22 cellular contexts compared by ENCODE assay signal in genomic region chr3:28253040-28253715, GRCh38. TPM values are rescaled to one million over a fixed set of nuclear protein-coding genes. Genes with fewer than 3 reads are reported as not detected.
A peak's percentile ranks its signal among the peaks of the same experiment; 100 is the strongest.
DNase-seq lines count a peak whose midpoint lies in the region; ATAC-seq, FAIRE-seq and TF ChIP-seq lines count a peak whose summit lies in the region.
"Had no signal": no experiment of that assay in that cellular context is flagged by ENCODE, and none has a peak within 500 bp of the region (broad histone marks: within the 10 kb centered on the region; RNA-seq: fewer than 3 reads in every experiment).

No MANE protein-coding gene starts in this region.

- H3K9me3 ChIP-seq in HepG2 (ENCODE audit: low read length) (no peaks in the 10 kb centered on the region), heart right ventricle (no peaks in the 10 kb centered on the region)
- H3K9me3 ChIP-seq: Caco-2, SJSA1 had no signal

- no peak overlapping the region for H3K4me3 Mint-ChIP-seq in CD14-positive monocyte
- no peak overlapping the region for H3K4me3 Mint-ChIP-seq in GM23338
- H3K4me3 Mint-ChIP-seq in effector memory CD8-positive, alpha-beta T cell: peak overlapping the region; percentile 26 to 51
- H3K4me3 Mint-ChIP-seq in natural killer cell treated with Interleukin-12 subunit alpha and Interleukin-12 subunit beta and Interleukin-15 and Interleukin-18, amount 100 ng/mL, for 72 hours: peak overlapping the region; percentile 52
- H3K4me3 Mint-ChIP-seq: IgD-negative memory B cell had no signal

- H3K27ac Mint-ChIP-seq in CD14-positive monocyte (peak overlapping the region in 6 of 7 donors; percentile 4 to 90 (median 54)), GM23338 (peak overlapping the region; percentile 6; the same call in 1 of the 2 replicates)
- H3K27ac Mint-ChIP-seq in effector memory CD8-positive, alpha-beta T cell: peak overlapping the region; percentile 51 to 83
- H3K27ac Mint-ChIP-seq in natural killer cell treated with Interleukin-12 subunit alpha and Interleukin-12 subunit beta and Interleukin-15 and Interleukin-18, amount 100 ng/mL, for 72 hours: peak overlapping the region; percentile 74 to 82
- H3K27ac Mint-ChIP-seq: IgD-negative memory B cell had no signal

- H3K79me2 ChIP-seq in GM23338 (replicated peaks; ENCODE audit: insufficient read depth) (peaks cover 16% of the 10 kb centered on the region), HepG2 (ENCODE audit: insufficient read depth, low read length) (peaks cover 30% of the 10 kb centered on the region)

- in situ Hi-C loops in HepG2 (cut with HindIII; ENCODE audit: extremely low pct_ligation_motif_present, low pct_unique_long_range_greater_than_20kb): no loop called here

- H3K36me3 ChIP-seq in GM23338 (ENCODE audit: insufficient read depth) (no peaks in the 10 kb centered on the region), HepG2 (replicated peaks in 1 of 2; ENCODE audit: control insufficient read depth in 1 of 2, insufficient read depth in 2 of 2, low read length in 2 of 2) (peaks cover 0 to 3% of the 10 kb centered on the region in 2 experiments; a peak in 1 of 5 replicates), heart right ventricle (peaks cover 0 to 3% (median 0%) of the 10 kb centered on the region in 9 donors)

- POLR2A ChIA-PET in HepG2 (lab: Yijun Ruan, JAX): no interaction called here

- H3K27me3 ChIP-seq in GM23338 (ENCODE audit: insufficient read depth) (no peaks in the 10 kb centered on the region), HepG2 (ENCODE audit: control insufficient read depth in 1 of 2, insufficient read depth in 2 of 2, low read length in 2 of 2) (no peaks in the 10 kb centered on the region), heart right ventricle (no peaks in the 10 kb centered on the region)
- H3K27me3 ChIP-seq: SJSA1 had no signal

- 96% methylated on average over 9 of the region's 9 CpGs for WGBS in HepG2 (ENCODE audit: low lambda C conversion rate)
- 92 to 94% methylated on average over 9 of the region's 9 CpGs for WGBS in heart right ventricle, 2 donors

- intact Hi-C loops in CD14-positive monocyte (cut with micrococcal nuclease) (loop anchor here in 1 of 2 donors (10.0 kb wide), 1 partner anchor 52 kb away; no protein-coding TSS in a partner anchor), HepG2 (cut with micrococcal nuclease; ENCODE audit: unreplicated experiment) (no loop called here), heart right ventricle (cut with DNase I) (no loop called here)

- TF ChIP-seq EP300 in HepG2 (IDR thresholded peaks at IDR 0.05; ENCODE audit: low read depth in 2 of 2, low read length in 2 of 2) (no peak), HepG2 (CRISPR knock-in tag; IDR thresholded peaks at IDR 0.05; ENCODE audit: borderline replicate concordance) (no peak)

- BruUV-seq in HepG2 (replicated peaks; lab: Mats Ljungman, UMichigan): no TSS peak

- DNase-seq in CD14-positive monocyte (ENCODE audit: low spot score) (no peak), GM23338 (ENCODE audit: low spot score) (peak; percentile 42), hypothalamus (lab: John Stamatoyannopoulos, UW) (no peak), HepG2 (ENCODE audit: low spot score) (no peak), heart right ventricle (no peak)
- DNase-seq in effector memory CD8-positive, alpha-beta T cell: no peak
- no peak for DNase-seq in natural killer cell treated with Interleukin-12 subunit alpha and Interleukin-12 subunit beta and Interleukin-15 and Interleukin-18, amount 100 ng/mL, for 72 hours (ENCODE audit: low spot score)
- DNase-seq: Caco-2, DMS 273 treated with DMSO at 0.1 percent for 48 hours, DMS79 treated with DMSO at 0.1 percent for 48 hours, HCEC 1CT, Karpas-422, MV-4-11, NCI-H1694 treated with DMSO at 0.1 percent for 48 hours, NCI-H2081 treated with DMSO at 0.1 percent for 48 hours, NCI-H2171 treated with DMSO at 0.1 percent for 48 hours, NCI-H526 had no signal

- H3K27ac ChIP-seq in GM23338 (ENCODE audit: low read depth) (no peak overlapping the region), HepG2 (ENCODE audit: extremely low read length, insufficient read depth, low read length) (no peak overlapping the region), heart right ventricle (no peak overlapping the region)
- H3K27ac ChIP-seq: C4-2B, SJSA1 had no signal

- H3K9me3 Mint-ChIP-seq in CD14-positive monocyte: peaks cover 0 to 2% (median 0%) of the 10 kb centered on the region in 7 donors
- H3K9me3 Mint-ChIP-seq in GM23338: no peaks in the 10 kb centered on the region
- H3K9me3 Mint-ChIP-seq in effector memory CD8-positive, alpha-beta T cell: no peaks in the 10 kb centered on the region
- H3K9me3 Mint-ChIP-seq in natural killer cell treated with Interleukin-12 subunit alpha and Interleukin-12 subunit beta and Interleukin-15 and Interleukin-18, amount 100 ng/mL, for 72 hours: peaks cover 3% of the 10 kb centered on the region
- H3K9me3 Mint-ChIP-seq: IgD-negative memory B cell had no signal

- no peak for FAIRE-seq in HepG2 (lab: Jason Lieb, UNC)
- FAIRE-seq: HTR-8/SVneo had no signal

- H3K27me3 Mint-ChIP-seq in CD14-positive monocyte (ENCODE audit: low read depth in 3 of 3) (no peaks in the 10 kb centered on the region), GM23338 (ENCODE audit: insufficient read depth, low read depth, poor library complexity) (peaks cover 1% of the 10 kb centered on the region)
- no peaks in the 10 kb centered on the region for H3K27me3 Mint-ChIP-seq in effector memory CD8-positive, alpha-beta T cell
- H3K27me3 Mint-ChIP-seq in natural killer cell treated with Interleukin-12 subunit alpha and Interleukin-12 subunit beta and Interleukin-15 and Interleukin-18, amount 100 ng/mL, for 72 hours: no peaks in the 10 kb centered on the region
- H3K27me3 Mint-ChIP-seq: IgD-negative memory B cell had no signal

- no peaks in the 10 kb centered on the region for H3K9me2 ChIP-seq in GM23338 (ENCODE audit: insufficient read depth)

- no peaks in the 10 kb centered on the region for H3F3A ChIP-seq in GM23338 (replicated peaks; ENCODE audit: low read depth)

- H3K4me3 ChIP-seq in GM23338 (no peak overlapping the region), HepG2 (replicated peaks in 1 of 3; ENCODE audit: insufficient read depth in 1 of 3, low read depth in 2 of 3, low read length in 3 of 3) (no peak overlapping the region), heart right ventricle (no peak overlapping the region)
- H3K4me3 ChIP-seq: SJSA1 had no signal

- TF ChIP-seq RAD21 in HepG2 (CRISPR knock-in tag; IDR thresholded peaks at IDR 0.05): no peak

- H2AFZ ChIP-seq in GM23338 (no peak overlapping the region), HepG2 (ENCODE audit: low read length) (no peak overlapping the region)

- H3K4me2 ChIP-seq in GM23338 (peak overlapping the region; percentile 4; the same call in 1 of the 2 replicates), HepG2 (ENCODE audit: low read depth, low read length) (no peak overlapping the region)

- H3K4me1 ChIP-seq in GM23338 (ENCODE audit: insufficient read depth) (peaks cover 31% of the 10 kb centered on the region), HepG2 (ENCODE audit: insufficient read depth, low read length) (peaks cover 6% of the 10 kb centered on the region), heart right ventricle (peaks cover 0 to 26% (median 0%) of the 10 kb centered on the region in 9 donors)
- H3K4me1 ChIP-seq: Caco-2 had no signal

- H4K20me1 ChIP-seq in GM23338 (replicated peaks; ENCODE audit: insufficient read depth) (0 out of 2 replicates have a peak, but pooled peaks cover 5% of the 10 kb centered on the region), HepG2 (ENCODE audit: insufficient read depth, low read length) (no peaks in the 10 kb centered on the region)

- CTCF ChIA-PET in HepG2 (lab: Yijun Ruan, JAX; ENCODE audit: low intra/inter-chr PET ratio, low total read pairs): no interaction called here

- H3K4me1 Mint-ChIP-seq in CD14-positive monocyte: peaks cover 53% of the 10 kb centered on the region
- peaks cover 39% of the 10 kb centered on the region for H3K4me1 Mint-ChIP-seq in GM23338
- H3K4me1 Mint-ChIP-seq in effector memory CD8-positive, alpha-beta T cell (ENCODE audit: low read depth in 2 of 2): peaks cover 51 to 56% of the 10 kb centered on the region in 2 donors
- H3K4me1 Mint-ChIP-seq in natural killer cell treated with Interleukin-12 subunit alpha and Interleukin-12 subunit beta and Interleukin-15 and Interleukin-18, amount 100 ng/mL, for 72 hours (ENCODE audit: low read depth in 2 of 2): peaks cover 42% of the 10 kb centered on the region in 2 donors

- H3K36me3 Mint-ChIP-seq in CD14-positive monocyte: peaks cover 2 to 14% of the 10 kb centered on the region in 2 donors
- no peaks in the 10 kb centered on the region for H3K36me3 Mint-ChIP-seq in GM23338 (ENCODE audit: low read depth)
- peaks cover 12% of the 10 kb centered on the region for H3K36me3 Mint-ChIP-seq in effector memory CD8-positive, alpha-beta T cell (ENCODE audit: insufficient read depth)
- H3K36me3 Mint-ChIP-seq in natural killer cell treated with Interleukin-12 subunit alpha and Interleukin-12 subunit beta and Interleukin-15 and Interleukin-18, amount 100 ng/mL, for 72 hours: no peaks in the 10 kb centered on the region

- TF ChIP-seq CTCF in CD14-positive monocyte (IDR thresholded peaks at IDR 0.05) (no peak), GM23338 (conservative IDR thresholded peaks at IDR 0.05; ENCODE audit: low read depth in 2 of 2) (no peak), HepG2 (CRISPR knock-in tag; IDR thresholded peaks at IDR 0.05) (no peak), heart right ventricle (IDR thresholded peaks at IDR 0.05) (no peak)

- H3K9ac ChIP-seq in HepG2 (ENCODE audit: insufficient read depth, low read depth, low read length): no peak overlapping the region

- TF ChIP-seq POLR2A in HepG2 (IDR thresholded peaks at IDR 0.05; ENCODE audit: insufficient read depth in 1 of 2, low read depth in 2 of 2, low read length in 2 of 2): no peak

- ATAC-seq in GM23338: peak; percentile 89
- no peak for ATAC-seq in effector memory CD8-positive, alpha-beta T cell (replicated peaks)
- ATAC-seq in natural killer cell treated with Interleukin-12 subunit alpha and Interleukin-12 subunit beta and Interleukin-15 and Interleukin-18, amount 100 ng/mL, for 72 hours: no peak
- ATAC-seq in HepG2: no peak
- ATAC-seq in heart right ventricle: no peak
- ATAC-seq: Right ventricle myocardium inferior had no signal

RNA-seq across cellular contexts. Expression of gene CMC1, which starts 11.8 kb away (rescaled TPM):
- 10 to 100 TPM; 40.5 to 43.9 TPM for polyA plus RNA-seq in CD14-positive monocyte
- 9.2 and 16.1 TPM in 2 replicates for total RNA-seq in GM23338 (2014; rRNA removed; shearing (Covaris generic))
- 144 and 146 TPM in 2 replicates for polyA plus RNA-seq in GM23338 (2016; fragmentation: Nextera tagmentation; extraction: Ambion mirVana)
- 10 to 100 TPM; 20.5 to 56.8 TPM for total RNA-seq in natural killer cell treated with Interleukin-12 subunit alpha and Interleukin-12 subunit beta and Interleukin-15 and Interleukin-18, amount 100 ng/mL, for 72 hours
- total RNA-seq in HepG2 (2016; rRNA removed; fragmentation: Illumina TruSeq; extraction: Trizol): 29.5 and 32.3 TPM in 2 replicates
- total RNA-seq in HepG2 (2016; cell fraction: cytosol; rRNA removed; fragmentation: Illumina TruSeq; extraction: Trizol; ENCODE audit: low read depth): 23.4 and 25.5 TPM in 2 replicates
- 28.5 and 32.7 TPM in 2 replicates for total RNA-seq in HepG2 (2016; cell fraction: insoluble cytoplasmic fraction; rRNA removed; fragmentation: Illumina TruSeq; extraction: Trizol)
- 20.9 and 22.7 TPM in 2 replicates for total RNA-seq in HepG2 (2016; cell fraction: membrane; rRNA removed; fragmentation: Illumina TruSeq; extraction: Trizol)
- total RNA-seq in HepG2 (2016; cell fraction: nucleus; rRNA removed; fragmentation: Illumina TruSeq; extraction: Trizol): 17.1 and 18.8 TPM in 2 replicates
- 19.9 and 22.1 TPM in 2 replicates for polyA plus RNA-seq in HepG2 (2011; rRNA removed)
- polyA plus RNA-seq in HepG2 (2011; cell fraction: cytosol; rRNA removed): 11.6 and 16.4 TPM in 2 replicates
- 8.8 and 11.8 TPM in 2 replicates for polyA plus RNA-seq in HepG2 (2011; cell fraction: nucleus; rRNA removed)
- polyA plus RNA-seq in HepG2 (2012): 30.2 and 38.8 TPM in 2 replicates
- polyA plus RNA-seq in HepG2 (2016; cell fraction: cytosol; fragmentation: Illumina TruSeq; extraction: Trizol; ENCODE audit: low read depth): 28.3 and 32.3 TPM in 2 replicates
- 43.4 and 48.7 TPM in 2 replicates for polyA plus RNA-seq in HepG2 (2016; cell fraction: insoluble cytoplasmic fraction; fragmentation: Illumina TruSeq; extraction: Trizol; ENCODE audit: low read depth)
- polyA plus RNA-seq in HepG2 (2016; cell fraction: membrane; fragmentation: Illumina TruSeq; extraction: Trizol; ENCODE audit: low read depth): 26.3 and 29.5 TPM in 2 replicates
- polyA plus RNA-seq in HepG2 (2016; cell fraction: nucleus; fragmentation: Illumina TruSeq; extraction: Trizol; ENCODE audit: insufficient read depth, low read depth): 35.4 and 35.6 TPM in 2 replicates
- polyA minus RNA-seq in HepG2 (2011; rRNA and poly(A)+ RNA removed; ENCODE audit: low replicate concordance): 3.6 and 5.0 TPM in 2 replicates
- polyA minus RNA-seq in HepG2 (2011; cell fraction: cytosol; rRNA and poly(A)+ RNA removed): 4.6 and 9.9 TPM in 2 replicates
- polyA minus RNA-seq in HepG2 (2011; cell fraction: nucleus; rRNA and poly(A)+ RNA removed): 43.8 and 44.0 TPM in 2 replicates
- 10 to 100 TPM; 16.9 to 38.5 (median 24.7) TPM for total RNA-seq in heart right ventricle
- 10 to 100 TPM; 50.2 to 68.6 TPM for polyA plus RNA-seq in heart right ventricle

Comparison
In these comparisons a context has a peak if more than half of its experiments do, and no peak if none do; other contexts are left out.
1. H3K27ac Mint-ChIP-seq: peak in every context shown above with its lines; median percentile 78 in natural killer cell treated with Interleukin-12 subunit alpha and Interleukin-12 subunit beta and Interleukin-15 and Interleukin-18, amount 100 ng/mL, for 72 hours; 67 in effector memory CD8-positive, alpha-beta T cell; 54 in CD14-positive monocyte; 6 in GM23338.
2. H3K4me3 Mint-ChIP-seq: peak in effector memory CD8-positive, alpha-beta T cell (2 of 2) and natural killer cell treated with Interleukin-12 subunit alpha and Interleukin-12 subunit beta and Interleukin-15 and Interleukin-18, amount 100 ng/mL, for 72 hours (single experiment); none in CD14-positive monocyte (0 of 2) and GM23338 (single experiment).